In genomic region chr20:24678351-24679106, GRCh38 we compare ENCODE assay signal across 22 cellular contexts.
"Had no signal": no experiment of that assay in that cellular context is flagged by ENCODE, and none has a peak within 500 bp of the region (broad histone marks: within the 10 kb centered on the region; RNA-seq: fewer than 3 reads in every experiment).

No MANE protein-coding gene starts in this region.

- H3K27ac ChIP-seq: adrenal gland, ascending aorta, brain microvascular endothelial cell, epithelial cell of prostate, gastroesophageal sphincter, lower lobe of right lung, prostate gland, testis had no signal

- H3K9me3 ChIP-seq: adrenal gland, ascending aorta, gastroesophageal sphincter, lower lobe of right lung, prostate gland, testis had no signal

- H3K4me1 ChIP-seq: adrenal gland, ascending aorta, gastroesophageal sphincter, lower lobe of right lung, prostate gland, testis had no signal

- DNase-seq: activated CD4-positive, alpha-beta T cell treated with anti-CD3 and anti-CD28 coated beads for 1 hour; activated CD4-positive, alpha-beta T cell treated with anti-CD3 and anti-CD28 coated beads, Interleukin-2, amount 50 U/mL, for 1 hour; activated naive CD4-positive, alpha-beta T cell; activated T-cell treated with anti-CD3 and anti-CD28 coated beads, Interleukin-2, amount 50 U/mL, for 1 hour; adrenal gland; brain microvascular endothelial cell; cerebellar nuclear complex; cortex of kidney; left colon; lower lobe of right lung; natural killer cell; small intestine; stimulated activated CD4-positive, alpha-beta T cell treated with anti-CD3 and anti-CD28 coated beads, Interleukin-15, amount 100 ng/mL, for 24 hours; stimulated activated CD8-positive, alpha-beta memory T cell treated with anti-CD3 and anti-CD28 coated beads, Interleukin-4, amount 100 ng/mL, for 48 hours; stimulated activated naive B cell treated with anti-CD40 and anti-IgM and Interleukin-4, amounts not matched to agents 10 μg/mL and 1 μg/mL and 100 μg/mL, for 72 hours; T-cell; testis had no signal

- H3K36me3 ChIP-seq: adrenal gland, ascending aorta, brain microvascular endothelial cell, gastroesophageal sphincter, lower lobe of right lung, prostate gland had no signal

- H3K4me3 ChIP-seq: adrenal gland, ascending aorta, gastroesophageal sphincter, lower lobe of right lung, prostate gland, testis had no signal

- H3K27me3 ChIP-seq: adrenal gland, ascending aorta, brain microvascular endothelial cell, gastroesophageal sphincter, testis had no signal

- ATAC-seq: gastroesophageal sphincter; left colon; lower lobe of right lung; natural killer cell; right cardiac atrium; stimulated activated naive B cell treated with anti-CD40 and anti-IgM and Interleukin-4, amounts not matched to agents 10 μg/mL and 1 μg/mL and 100 μg/mL, for 72 hours; T-cell had no signal
